ENCODE assay signal across 1 cellular context in genomic region chr6:41071923-41072835, GRCh38.
A peak's percentile ranks its signal among the peaks of the same experiment; 100 is the strongest.
TF ChIP-seq lines count a peak whose summit lies in the region.

Gene OARD1, minus strand, starts transcription at chr6:41072356. Its CDS starts 722 bp downstream, at chr6:41071634.

TF ChIP-seq in HepG2, 621 proteins besides CTCF, POLR2A, EP300 and RAD21 (continued from another document and continues in another):
- TF ChIP-seq RERE (CRISPR knock-in tag; IDR thresholded peaks at IDR 0.05; ENCODE audit: low read depth) (no peak), ZNF740 (CRISPR knock-in tag; IDR thresholded peaks at IDR 0.05) (peak; percentile 69), GMEB1 (CRISPR knock-in tag; IDR thresholded peaks at IDR 0.05; ENCODE audit: borderline replicate concordance) (peak; percentile 84), ZNF75D (CRISPR knock-in tag; IDR thresholded peaks at IDR 0.05; ENCODE audit: borderline replicate concordance) (no peak), FOXP1 (IDR thresholded peaks at IDR 0.05) (no peak), FOXP1 (CRISPR knock-in tag; IDR thresholded peaks at IDR 0.05) (peak; percentile 35; the same call in 1 of the 2 replicates), ZNF558 (CRISPR knock-in tag; IDR thresholded peaks at IDR 0.05; ENCODE audit: borderline replicate concordance) (no peak), EHMT2 (IDR thresholded peaks at IDR 0.05; ENCODE audit: borderline replicate concordance, low read depth, low read length) (no peak), ZNF816 (CRISPR knock-in tag; IDR thresholded peaks at IDR 0.05; ENCODE audit: borderline replicate concordance) (peak; percentile 72; the same call in 1 of the 2 replicates), RBM22 (optimal IDR thresholded peaks at IDR 0.05; ENCODE audit: low read length) (peak; percentile 96), DZIP1 (CRISPR knock-in tag; IDR thresholded peaks at IDR 0.05) (peak; percentile 81; the same call in 1 of the 2 replicates), KDM6A (CRISPR knock-in tag; IDR thresholded peaks at IDR 0.05; ENCODE audit: low read depth) (no peak), RBAK (CRISPR knock-in tag; IDR thresholded peaks at IDR 0.05) (0 out of 2 replicates have a peak, but pooled peaks have one; percentile 40), TRIM24 (CRISPR knock-in tag; IDR thresholded peaks at IDR 0.05) (no peak), CREM (IDR thresholded peaks at IDR 0.05) (peak; percentile 71), CREM (CRISPR knock-in tag; IDR thresholded peaks at IDR 0.05) (no peak), ZNF576 (CRISPR knock-in tag; IDR thresholded peaks at IDR 0.05) (0 out of 2 replicates have a peak, but pooled peaks have one; percentile 52), MIER2 (CRISPR knock-in tag; IDR thresholded peaks at IDR 0.05) (peak; percentile 39; the same call in 1 of the 2 replicates), SAP130 (CRISPR knock-in tag; IDR thresholded peaks at IDR 0.05; ENCODE audit: low read depth) (peak; percentile 84), PCBP1 (IDR thresholded peaks at IDR 0.05; ENCODE audit: borderline replicate concordance, low read depth, low read length) (no peak), AKAP8 (CRISPR knock-in tag; IDR thresholded peaks at IDR 0.05) (0 out of 2 replicates have a peak, but pooled peaks have one; percentile 55), ZNF382 (CRISPR knock-in tag; IDR thresholded peaks at IDR 0.05; ENCODE audit: borderline replicate concordance) (no peak), EED (CRISPR knock-in tag; IDR thresholded peaks at IDR 0.05) (0 out of 2 replicates have a peak, but pooled peaks have one; percentile 72), ZNF704 (CRISPR knock-in tag; IDR thresholded peaks at IDR 0.05; ENCODE audit: borderline replicate concordance) (0 out of 2 replicates have a peak, but pooled peaks have one; percentile 74), ARID5B (CRISPR knock-in tag; IDR thresholded peaks at IDR 0.05) (peak; percentile 49), PPARG (CRISPR knock-in tag; conservative IDR thresholded peaks at IDR 0.05) (peak; percentile 97), SMYD3 (CRISPR knock-in tag; IDR thresholded peaks at IDR 0.05) (no peak), AHR (CRISPR knock-in tag; IDR thresholded peaks at IDR 0.05) (no peak; the same call in 1 of the 2 replicates), MAX (IDR thresholded peaks at IDR 0.05) (peak; percentile 65; the same call in 1 of the 2 replicates), HMGXB3 (CRISPR knock-in tag; IDR thresholded peaks at IDR 0.05; ENCODE audit: borderline replicate concordance) (no peak; the same call in 1 of the 2 replicates), MIER3 (CRISPR knock-in tag; IDR thresholded peaks at IDR 0.05; ENCODE audit: borderline replicate concordance) (0 out of 2 replicates have a peak, but pooled peaks have one; percentile 16), BCL6 (CRISPR knock-in tag; IDR thresholded peaks at IDR 0.05) (no peak; the same call in 1 of the 2 replicates), ZGPAT (CRISPR knock-in tag; IDR thresholded peaks at IDR 0.05) (peak; percentile 72), SCMH1 (CRISPR knock-in tag; IDR thresholded peaks at IDR 0.05; ENCODE audit: borderline replicate concordance) (no peak), AGO2 (optimal IDR thresholded peaks at IDR 0.05; ENCODE audit: low read depth, low read length) (peak; percentile 91), ZNF567 (CRISPR knock-in tag; IDR thresholded peaks at IDR 0.05; ENCODE audit: borderline replicate concordance) (no peak)
